11 cellular contexts compared by ENCODE assay signal in the genomic region with DNA sequence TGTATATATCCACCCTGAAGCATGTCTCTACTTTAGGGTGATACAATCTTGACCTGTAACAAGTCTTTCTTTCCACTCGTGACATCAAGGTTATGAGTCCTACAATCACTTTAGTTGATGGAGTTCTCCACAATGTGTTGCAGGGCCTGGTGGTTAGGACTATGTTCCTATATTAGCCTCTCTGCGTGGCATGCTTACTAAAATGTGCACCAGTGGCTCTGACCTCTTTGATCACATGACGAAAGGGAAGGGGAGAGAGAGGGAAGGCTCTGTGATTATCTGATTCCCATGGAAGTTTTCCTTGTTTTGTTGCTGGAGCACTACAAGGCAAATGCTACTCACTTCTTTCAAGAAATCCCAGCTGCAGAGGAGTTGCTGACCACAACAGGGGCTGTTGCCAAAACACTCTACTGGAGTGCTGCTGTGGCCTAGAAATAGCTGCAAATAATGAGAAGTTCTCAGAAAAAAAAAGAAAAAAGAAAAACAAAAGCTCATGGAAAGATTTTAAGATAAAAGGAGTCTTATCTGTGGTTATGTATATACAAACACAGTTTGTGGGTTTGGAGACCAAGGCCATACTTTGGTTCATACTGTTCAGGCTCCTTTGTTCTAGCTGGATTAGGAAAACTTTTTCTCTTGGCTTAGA.
DNase-seq lines count a peak whose midpoint lies in the region; ATAC-seq and TF ChIP-seq lines count a peak whose summit lies in the region.
"Had no signal": no experiment of that assay in that cellular context is flagged by ENCODE, and none has a peak within 500 bp of the region (broad histone marks: within the 10 kb centered on the region; RNA-seq: fewer than 3 reads in every experiment).

No MANE protein-coding gene starts in this region.

- no peak for ATAC-seq in GM18873 (IDR thresholded peaks at IDR 0.05; ENCODE audit: low FRiP score, unreplicated experiment)

- no peak overlapping the region for H3K4me3 ChIP-seq in foreskin fibroblast (ENCODE audit: low read depth in 1 of 2, low read length in 2 of 2)
- H3K4me3 ChIP-seq: esophagus squamous epithelium had no signal

- DNase-seq in DMS79 treated with DMSO at 0.1 percent for 48 hours (lab: John Stamatoyannopoulos, UW) (peak; percentile 59), RPMI7951 (ENCODE audit: low read depth) (peak; percentile 95), foreskin fibroblast (peak; percentile 51 to 64), putamen (ENCODE audit: low spot score) (peak; percentile 16), cerebellar cortex (ENCODE audit: low spot score) (no peak), 8988T (no peak), HK-2 (ENCODE audit: unreplicated experiment) (no peak)
- DNase-seq: activated CD4-positive, alpha-beta T cell treated with anti-CD3 and anti-CD28 coated beads for 4 hours; activated naive CD8-positive, alpha-beta T cell treated with anti-CD3 and anti-CD28 coated beads for 36 hours; esophagus squamous epithelium had no signal

- TF ChIP-seq CTCF in foreskin fibroblast (IDR thresholded peaks at IDR 0.05; ENCODE audit: low read depth, low read length) = no peak

Comparison
In these comparisons a context has a peak if more than half of its experiments do, and no peak if none do; other contexts are left out.
1. DNase-seq: peak in DMS79 treated with DMSO at 0.1 percent for 48 hours (single experiment), RPMI7951 (single experiment), foreskin fibroblast (2 of 2) and putamen (single experiment); none in cerebellar cortex (single experiment), 8988T (single experiment) and HK-2 (single experiment).